ENCODE assay signal across 10 cellular contexts in the genomic region with DNA sequence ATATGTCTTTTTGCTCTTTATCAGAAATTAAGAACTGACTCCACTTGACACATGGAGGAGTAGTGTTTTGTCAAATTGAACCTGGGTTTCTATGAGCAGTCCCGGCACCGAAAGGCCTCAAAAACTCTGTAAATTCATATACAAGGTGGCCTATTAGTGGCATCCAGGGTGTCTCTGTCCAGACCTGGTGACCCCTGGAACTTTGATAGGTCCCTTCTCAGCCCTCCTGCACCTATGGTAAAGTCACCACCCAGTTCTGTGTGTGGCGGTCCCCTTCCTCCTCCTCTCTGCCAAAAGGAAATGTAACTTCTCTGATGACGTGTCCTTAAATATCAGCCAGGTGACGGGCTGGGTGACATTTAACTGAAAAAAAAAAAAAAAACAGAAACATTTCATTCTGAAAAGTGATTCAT.
A peak's percentile ranks its signal among the peaks of the same experiment; 100 is the strongest.
DNase-seq lines count a peak whose midpoint lies in the region; ATAC-seq lines count a peak whose summit lies in the region.
"Had no signal": no experiment of that assay in that cellular context is flagged by ENCODE, and none has a peak within 500 bp of the region (broad histone marks: within the 10 kb centered on the region; RNA-seq: fewer than 3 reads in every experiment).

No MANE protein-coding gene starts in this region.

- H3K9me3 Mint-ChIP-seq in natural killer cell treated with Interleukin-12 subunit alpha and Interleukin-12 subunit beta and Interleukin-15 and Interleukin-18, amount 100 ng/mL, for 72 hours: no peaks in the 10 kb centered on the region

- H3K4me1 Mint-ChIP-seq in natural killer cell treated with Interleukin-12 subunit alpha and Interleukin-12 subunit beta and Interleukin-15 and Interleukin-18, amount 100 ng/mL, for 72 hours (ENCODE audit: low read depth in 2 of 2): peaks cover 57 to 68% of the 10 kb centered on the region in 2 donors

- peak overlapping the region; percentile 90 to 93 for H3K27ac Mint-ChIP-seq in natural killer cell treated with Interleukin-12 subunit alpha and Interleukin-12 subunit beta and Interleukin-15 and Interleukin-18, amount 100 ng/mL, for 72 hours

- H3K36me3 Mint-ChIP-seq in natural killer cell treated with Interleukin-12 subunit alpha and Interleukin-12 subunit beta and Interleukin-15 and Interleukin-18, amount 100 ng/mL, for 72 hours: peaks cover 4% of the 10 kb centered on the region

- no peaks in the 10 kb centered on the region for H3K27me3 Mint-ChIP-seq in natural killer cell treated with Interleukin-12 subunit alpha and Interleukin-12 subunit beta and Interleukin-15 and Interleukin-18, amount 100 ng/mL, for 72 hours

- ATAC-seq in natural killer cell treated with Interleukin-12 subunit alpha and Interleukin-12 subunit beta and Interleukin-15 and Interleukin-18, amount 100 ng/mL, for 72 hours: peak in 1 of 2 donors; percentile 31
- no peak for ATAC-seq in GM18858 (IDR thresholded peaks at IDR 0.05; ENCODE audit: unreplicated experiment)

- peak; percentile 34 for DNase-seq in NCI-H2171 treated with DMSO at 0.1 percent for 48 hours (lab: John Stamatoyannopoulos, UW)
- no peak for DNase-seq in NCI-H2171 (lab: John Stamatoyannopoulos, UW)
- DNase-seq in activated T-helper 9 cell treated with anti-CD3 and anti-CD28 coated beads, Interleukin-2, amount 50 U/mL, for 16 hours (ENCODE audit: low read depth): peak; percentile 36
- no peak for DNase-seq in natural killer cell treated with Interleukin-12 subunit alpha and Interleukin-12 subunit beta and Interleukin-15 and Interleukin-18, amount 100 ng/mL, for 72 hours (ENCODE audit: low spot score)
- no peak for DNase-seq in cerebellar nuclear complex (lab: John Stamatoyannopoulos, UW)
- DNase-seq in kidney tubule cell (ENCODE audit: low spot score): no peak
- no peak for DNase-seq in effector CD8-positive, alpha-beta T cell (lab: John Stamatoyannopoulos, UW)
- DNase-seq: head of caudate nucleus, NCI-H187 had no signal

- H3K4me3 Mint-ChIP-seq in natural killer cell treated with Interleukin-12 subunit alpha and Interleukin-12 subunit beta and Interleukin-15 and Interleukin-18, amount 100 ng/mL, for 72 hours: peak overlapping the region; percentile 87

Comparison
In these comparisons a context has a peak if more than half of its experiments do, and no peak if none do; other contexts are left out.
1. DNase-seq: peak in NCI-H2171 treated with DMSO at 0.1 percent for 48 hours (single experiment) and activated T-helper 9 cell treated with anti-CD3 and anti-CD28 coated beads, Interleukin-2, amount 50 U/mL, for 16 hours (single experiment); none in NCI-H2171 (single experiment), natural killer cell treated with Interleukin-12 subunit alpha and Interleukin-12 subunit beta and Interleukin-15 and Interleukin-18, amount 100 ng/mL, for 72 hours (single experiment), cerebellar nuclear complex (0 of 2), kidney tubule cell (single experiment) and effector CD8-positive, alpha-beta T cell (single experiment).